In genomic region chr20:37179671-37180524, GRCh38 we compare ENCODE assay signal across 8 cellular contexts. TPM values are rescaled to one million over a fixed set of nuclear protein-coding genes. Genes with fewer than 3 reads are reported as not detected.
DNase-seq lines count a peak whose midpoint lies in the region; ATAC-seq, FAIRE-seq and TF ChIP-seq lines count a peak whose summit lies in the region.

No MANE protein-coding gene starts in this region.

- H3K79me2 ChIP-seq in DND-41 (ENCODE audit: insufficient read depth, low read length): peaks cover 76% of the 10 kb centered on the region
- H3K79me2 ChIP-seq in KMS-11 (ENCODE audit: insufficient read depth, low read depth): peaks cover 58% of the 10 kb centered on the region

- WGBS in adipose tissue, 3 donors: 4 to 8% (median 8%) methylated on average over 18 of the region's 18 CpGs

- intact Hi-C loops in kidney (cut with DNase I): no loop called here

- peak overlapping the region; percentile 88 for H2AFZ ChIP-seq in DND-41 (ENCODE audit: low read depth, low read length)
- peak overlapping the region; percentile 79 for H2AFZ ChIP-seq in KMS-11 (ENCODE audit: low read depth)

- H3K9me3 ChIP-seq in DND-41 (ENCODE audit: insufficient read depth, low read length, severe bottlenecking) (no peaks in the 10 kb centered on the region), kidney (ENCODE audit: control insufficient read depth in 1 of 2, low read length in 2 of 2) (no peaks in the 10 kb centered on the region)

- DNase-seq in DND-41 (no peak), kidney (no peak), stromal cell of bone marrow (ENCODE audit: low read depth) (peak; percentile 18), germinal center (ENCODE audit: low spot score) (no peak), GM13977 (ENCODE audit: low spot score) (no peak), UCSD-AML1 (lab: John Stamatoyannopoulos, UW; ENCODE audit: unreplicated experiment) (no peak)

- peaks cover 31% of the 10 kb centered on the region for H3K36me3 ChIP-seq in DND-41 (ENCODE audit: insufficient read depth, low read length)
- H3K36me3 ChIP-seq in KMS-11 (ENCODE audit: insufficient read depth): peaks cover 14% of the 10 kb centered on the region; the same call in 1 of the 2 replicates
- H3K36me3 ChIP-seq in kidney (ENCODE audit: control insufficient read depth in 1 of 2, insufficient read depth in 2 of 2, low read length in 2 of 2): peaks cover 4 to 10% of the 10 kb centered on the region in 2 donors

- peaks cover 43% of the 10 kb centered on the region for H4K20me1 ChIP-seq in DND-41 (ENCODE audit: insufficient read depth, low read length)
- peaks cover 15% of the 10 kb centered on the region for H4K20me1 ChIP-seq in KMS-11 (ENCODE audit: insufficient read depth)

- no peak for FAIRE-seq in kidney (lab: Jason Lieb, UNC)

- H3K4me2 ChIP-seq in DND-41 (ENCODE audit: insufficient read depth, low read length): peak overlapping the region; percentile 77
- peak overlapping the region; percentile 87 for H3K4me2 ChIP-seq in KMS-11

- TF ChIP-seq CTCF in DND-41 (IDR thresholded peaks at IDR 0.05; ENCODE audit: borderline replicate concordance, extremely low read depth, low read length, poor library complexity, severe bottlenecking) (no peak), KMS-11 (conservative IDR thresholded peaks at IDR 0.05; ENCODE audit: low read depth, low read length) (no peak), kidney (IDR thresholded peaks at IDR 0.05; ENCODE audit: borderline replicate concordance, extremely low read depth, insufficient read depth) (no peak), GM13977 (IDR thresholded peaks at IDR 0.05; ENCODE audit: extremely low read depth, insufficient read depth, missing control alignments) (no peak)

- no peaks in the 10 kb centered on the region for H3K27me3 ChIP-seq in DND-41 (ENCODE audit: insufficient read depth, low read length, poor library complexity)
- no peaks in the 10 kb centered on the region for H3K27me3 ChIP-seq in KMS-11 (ENCODE audit: insufficient read depth, low read depth)

- H3K27ac ChIP-seq in DND-41 (ENCODE audit: low read length): peak overlapping the region; percentile 100
- peak overlapping the region; percentile 92 for H3K27ac ChIP-seq in KMS-11
- peak overlapping the region; percentile 98 for H3K27ac ChIP-seq in adipose tissue (ENCODE audit: low read depth, low read length)
- H3K27ac ChIP-seq in kidney (ENCODE audit: low read depth in 2 of 2, low read length in 2 of 2): peak overlapping the region in 1 of 2 donors; percentile 99

- peaks cover 39% of the 10 kb centered on the region for H3K4me1 ChIP-seq in DND-41 (ENCODE audit: insufficient read depth, low read length)
- H3K4me1 ChIP-seq in KMS-11 (ENCODE audit: low read depth, poor library complexity, severe bottlenecking): peaks cover 52% of the 10 kb centered on the region
- peaks cover 10 to 11% of the 10 kb centered on the region in 2 donors for H3K4me1 ChIP-seq in kidney (ENCODE audit: control insufficient read depth in 1 of 2, insufficient read depth in 1 of 2, low read depth in 1 of 2, low read length in 2 of 2)

- no peak for ATAC-seq in DND-41 (ENCODE audit: insufficient read depth, low read depth)

- H3K9ac ChIP-seq in DND-41 (ENCODE audit: low read depth, low read length): peak overlapping the region; percentile 91
- peak overlapping the region; percentile 95 for H3K9ac ChIP-seq in KMS-11
- H3K9ac ChIP-seq in kidney (ENCODE audit: low read length in 2 of 2): peak overlapping the region; percentile 60 to 74

- H3K4me3 ChIP-seq in DND-41 (ENCODE audit: low read depth in 1 of 2, low read length in 2 of 2): peak overlapping the region; percentile 69 to 83
- no peak overlapping the region for H3K4me3 ChIP-seq in KMS-11 (IDR thresholded peaks at IDR 0.05; ENCODE audit: insufficient read depth, low read depth, low read length)
- H3K4me3 ChIP-seq in kidney (ENCODE audit: low read length in 2 of 2): peak overlapping the region; percentile 86 to 95

- in situ Hi-C loops in GM13977 (cut with MboI; ENCODE audit: low pct_unique_long_range_greater_than_20kb, low sequenced_read_pairs, unreplicated experiment): no loop called here

RNA-seq across cellular contexts. Expression of gene MROH8, which starts 0.6 kb away (rescaled TPM):
- polyA plus RNA-seq in adipose tissue (1 to 10 TPM in 2 of 3 donors, under 1 TPM in 1; 0.35 to 5.5 (median 3.6) TPM), kidney (ENCODE audit: insufficient read depth, low read depth, low replicate concordance) (4.4 TPM)
- 2.4 TPM for total RNA-seq in kidney

RNA-seq across cellular contexts. Expression of gene RPN2, which starts 0.8 kb away (rescaled TPM):
- 100 to 1,000 TPM in 1 of 3 donors, 10 to 100 TPM in 2; 58.0 to 135 (median 79.1) TPM for polyA plus RNA-seq in adipose tissue
- 175 TPM for total RNA-seq in kidney
- 207 TPM for polyA plus RNA-seq in kidney (ENCODE audit: insufficient read depth, low read depth, low replicate concordance)
